19 cellular contexts compared by ENCODE assay signal in genomic region chr6:134307074-134307473, GRCh38.
"Had no signal": no experiment of that assay in that cellular context is flagged by ENCODE, and none has a peak within 500 bp of the region (broad histone marks: within the 10 kb centered on the region; RNA-seq: fewer than 3 reads in every experiment).

No MANE protein-coding gene starts in this region.

- H3K27me3 Mint-ChIP-seq: central memory CD8-positive, alpha-beta T cell; memory B cell had no signal

- H3K27ac ChIP-seq: esophagus squamous epithelium, gastroesophageal sphincter, left ventricle myocardium inferior, lower lobe of right lung, right atrium auricular region, sigmoid colon, skin epidermis had no signal

- H3K27ac Mint-ChIP-seq: dendritic cell treated with granulocyte-macrophage colony-stimulating factor and Interleukin-4, amounts not matched to agents 40 ng/mL and 50 ng/mL, for 4 days; memory B cell; mesothelial cell of epicardium; nephron had no signal

- H3K4me3 Mint-ChIP-seq: central memory CD8-positive, alpha-beta T cell; dendritic cell treated with granulocyte-macrophage colony-stimulating factor and Interleukin-4, amounts not matched to agents 40 ng/mL and 50 ng/mL, for 4 days; memory B cell; mesothelial cell of epicardium; nephron had no signal

- H3K4me3 ChIP-seq: esophagus squamous epithelium, gastroesophageal sphincter, left ventricle myocardium inferior, lower lobe of right lung, right atrium auricular region, sigmoid colon, skin epidermis had no signal

- H3K4me1 Mint-ChIP-seq: central memory CD8-positive, alpha-beta T cell; memory B cell; mesothelial cell of epicardium; nephron had no signal

- H3K4me1 ChIP-seq: gastroesophageal sphincter, left ventricle myocardium inferior, lower lobe of right lung, right atrium auricular region, sigmoid colon had no signal

- DNase-seq: esophagus squamous epithelium; foreskin fibroblast; glutamatergic neuron; islet precursor cell; left ventricle myocardium inferior; lower lobe of right lung; occipital lobe; sigmoid colon; stimulated activated CD4-positive, alpha-beta T cell treated with anti-CD3 and anti-CD28 coated beads, Interleukin-12 subunit alpha, Interleukin-12 subunit beta, amount 100 ng/mL, for 4 hours; stimulated activated naive CD4-positive, alpha-beta T cell treated with Interleukin-2 at 50 U/mL for 16 hours; trophoblast cell had no signal

- H3K27me3 ChIP-seq: esophagus squamous epithelium, gastroesophageal sphincter, right atrium auricular region, sigmoid colon had no signal

- H3K36me3 ChIP-seq: esophagus squamous epithelium, gastroesophageal sphincter, left ventricle myocardium inferior, lower lobe of right lung, right atrium auricular region, sigmoid colon had no signal

- H3K9me3 ChIP-seq: esophagus squamous epithelium, gastroesophageal sphincter, left ventricle myocardium inferior, lower lobe of right lung, right atrium auricular region, sigmoid colon had no signal

- H3K9me3 Mint-ChIP-seq: central memory CD8-positive, alpha-beta T cell; dendritic cell treated with granulocyte-macrophage colony-stimulating factor and Interleukin-4, amounts not matched to agents 40 ng/mL and 50 ng/mL, for 4 days; memory B cell; mesothelial cell of epicardium; nephron had no signal

- ATAC-seq: gastroesophageal sphincter, lower lobe of right lung had no signal
